In genomic region chr20:53738945-53739798, GRCh38 we compare ENCODE assay signal across 1 cellular context.
TF ChIP-seq lines count a peak whose summit lies in the region.

No MANE protein-coding gene starts in this region.

TF ChIP-seq in K562, 482 proteins besides CTCF, POLR2A, EP300 and RAD21 (continued from another document):
- TF ChIP-seq ZNF318 (IDR thresholded peaks at IDR 0.05; ENCODE audit: borderline replicate concordance in 1 of 2, low read depth in 1 of 2) (peak in 1 of 2 experiments; percentile 70; a peak in 1 of 4 replicates), BRD9 (IDR thresholded peaks at IDR 0.05; ENCODE audit: low read depth, partially characterized antibody) (peak; percentile 62), NCOA2 (IDR thresholded peaks at IDR 0.05; ENCODE audit: partially characterized antibody in 2 of 2) (peak in 1 of 2 experiments; percentile 46), CBX5 (IDR thresholded peaks at IDR 0.05; ENCODE audit: borderline replicate concordance, low read depth) (no peak), MXI1 (IDR thresholded peaks at IDR 0.05; ENCODE audit: low read depth, low read length) (no peak), ZNF551 (CRISPR knock-in tag; IDR thresholded peaks at IDR 0.05) (no peak), SMARCA5 (IDR thresholded peaks at IDR 0.05) (no peak), POU5F1 (IDR thresholded peaks at IDR 0.05; ENCODE audit: borderline replicate concordance, low read depth, low read length, partially characterized antibody) (no peak), MAFK (IDR thresholded peaks at IDR 0.05; ENCODE audit: low read length) (peak; percentile 27), CBFA2T2 (conservative IDR thresholded peaks at IDR 0.05) (0 out of 2 replicates have a peak, but pooled peaks have one; percentile 13), RBM17 (IDR thresholded peaks at IDR 0.05; ENCODE audit: borderline replicate concordance, low read depth, low read length) (no peak), FOXO4 (CRISPR knock-in tag; IDR thresholded peaks at IDR 0.05) (no peak), POLR2AphosphoS2 (IDR thresholded peaks at IDR 0.05; ENCODE audit: low read length) (no peak), ZNF699 (CRISPR knock-in tag; IDR thresholded peaks at IDR 0.05; ENCODE audit: insufficient replicate concordance) (no peak)
